9 cellular contexts compared by ENCODE assay signal in the genomic region with DNA sequence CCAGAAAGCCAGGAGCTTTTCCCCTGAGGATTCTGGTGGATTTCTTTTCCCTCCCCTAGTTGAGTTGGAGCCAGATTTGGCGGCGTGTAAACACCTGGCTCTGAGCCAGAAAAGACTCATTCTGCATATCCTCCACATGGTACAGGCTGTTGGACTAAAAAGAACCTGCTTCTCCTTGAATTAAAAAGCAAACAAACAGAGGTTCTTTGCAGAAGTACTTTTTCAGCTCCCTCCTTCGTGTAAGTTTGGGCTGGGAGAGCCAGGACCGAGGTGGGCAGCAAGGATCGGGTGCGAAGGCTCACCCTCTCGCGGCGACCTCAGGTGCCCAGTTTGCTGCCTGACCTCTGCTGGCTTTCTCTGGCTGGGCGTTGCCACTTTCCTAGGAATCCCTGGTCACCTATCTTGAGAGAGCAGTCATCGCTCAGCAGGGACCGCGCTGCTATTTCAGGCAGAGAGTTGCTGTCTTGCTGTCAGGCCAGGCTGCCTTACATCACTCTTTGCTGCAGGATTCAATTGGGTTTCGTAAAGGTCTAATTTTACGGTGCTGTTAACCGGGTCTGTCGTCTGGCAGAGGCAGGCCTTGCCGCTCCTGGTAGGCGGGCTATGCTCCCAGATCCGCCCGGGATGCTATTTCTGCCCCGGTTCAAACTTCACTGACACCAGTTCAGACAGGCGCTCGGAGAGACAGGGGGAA. TPM values are rescaled to one million over a fixed set of nuclear protein-coding genes. Genes with fewer than 3 reads are reported as not detected.
A peak's percentile ranks its signal among the peaks of the same experiment; 100 is the strongest.
DNase-seq lines count a peak whose midpoint lies in the region; ATAC-seq, FAIRE-seq and TF ChIP-seq lines count a peak whose summit lies in the region.
"Had no signal": no experiment of that assay in that cellular context is flagged by ENCODE, and none has a peak within 500 bp of the region (broad histone marks: within the 10 kb centered on the region; RNA-seq: fewer than 3 reads in every experiment).

No MANE protein-coding gene starts in this region.

- H3K4me1 Mint-ChIP-seq in osteocyte (ENCODE audit: unreplicated experiment) = peaks cover 80% of the 10 kb centered on the region

- H3K27me3 ChIP-seq in Panc1 (ENCODE audit: control insufficient read depth, insufficient read depth, low read length) = peaks cover 2% of the 10 kb centered on the region; the same call in 1 of the 2 replicates

- in situ Hi-C loops in Panc1 (cut with HindIII; ENCODE audit: low pct_unique_long_range_greater_than_20kb, low sequenced_read_pairs) = no loop called here

- BruUV-seq in Panc1 (replicated peaks; lab: Mats Ljungman, UMichigan) = no TSS peak

- H3K27me3 Mint-ChIP-seq in osteocyte (ENCODE audit: unreplicated experiment) = no peaks in the 10 kb centered on the region

- no peak for FAIRE-seq in frontal cortex (lab: Jason Lieb, UNC)

- CTCF ChIA-PET in Panc1 (lab: Charles Lee) = no interaction called here

- H3K4me1 ChIP-seq in Panc1 (ENCODE audit: control insufficient read depth, insufficient read depth, low read length) = peaks cover 3% of the 10 kb centered on the region; the same call in 1 of the 2 replicates

- no peak for TF ChIP-seq CTCF in Panc1 (IDR thresholded peaks at IDR 0.05)
- TF ChIP-seq CTCF in osteocyte (IDR thresholded peaks at IDR 0.05) = no peak

- H3K27ac Mint-ChIP-seq in osteocyte (ENCODE audit: unreplicated experiment) = peak overlapping the region; percentile 96

- H3K36me3 Mint-ChIP-seq in osteocyte (ENCODE audit: unreplicated experiment) = peaks cover 37% of the 10 kb centered on the region

- no peaks in the 10 kb centered on the region for H3K9me3 ChIP-seq in Panc1 (ENCODE audit: control insufficient read depth, insufficient read depth, low read depth, low read length)

- peak; percentile 45 for DNase-seq in HT-29 (ENCODE audit: low spot score)
- DNase-seq in Panc1 (ENCODE audit: low read depth, low spot score) = no peak
- DNase-seq in fibroblast of the conjunctiva (ENCODE audit: low read depth) = peak; percentile 75
- no peak for DNase-seq in osteocyte (ENCODE audit: extremely low spot score, unreplicated experiment)
- no peak for DNase-seq in frontal cortex (ENCODE audit: low spot score in 2 of 2)
- no peak for DNase-seq in germinal center (ENCODE audit: low spot score)

- ATAC-seq in Panc1 = 0 out of 2 replicates have a peak, but pooled peaks have one; percentile 44
- no peak for ATAC-seq in HG02571 (IDR thresholded peaks at IDR 0.05; ENCODE audit: unreplicated experiment)
- ATAC-seq in HG02678 (IDR thresholded peaks at IDR 0.05; ENCODE audit: unreplicated experiment) = no peak

- intact Hi-C loops in Panc1 (cut with micrococcal nuclease; ENCODE audit: unreplicated experiment) = loop anchor here (10.0 kb wide), 3 partner anchors 272 to 562 kb away; no protein-coding TSS in a partner anchor

- POLR2A ChIA-PET in Panc1 (lab: Charles Lee) = no interaction called here

- H3K4me3 ChIP-seq in Panc1 (ENCODE audit: low read depth in 2 of 2, low read length in 2 of 2) = peak overlapping the region in 1 of 2 experiments; percentile 11; a peak in 1 of 4 replicates

- no peaks in the 10 kb centered on the region for H3K9me3 Mint-ChIP-seq in osteocyte (ENCODE audit: unreplicated experiment)

- H3K36me3 ChIP-seq in Panc1 (ENCODE audit: control insufficient read depth, insufficient read depth, low read length) = no peaks in the 10 kb centered on the region

- no peak overlapping the region for H3K27ac ChIP-seq in Panc1 (ENCODE audit: low read length)
- H3K27ac ChIP-seq: KMS-11 had no signal

- H3K4me3 Mint-ChIP-seq in osteocyte (ENCODE audit: unreplicated experiment) = peak overlapping the region; percentile 87

RNA-seq across cellular contexts. Expression of a gene that starts 3.2 kb away (rescaled TPM):
- total RNA-seq in HT-29 (2014; rRNA removed; shearing (Covaris generic)) = not detected in 2 replicates
- total RNA-seq in Panc1 (2021; ENCODE audit: unreplicated experiment) (1.2 TPM), osteocyte (214 and 229 TPM in 2 replicates), frontal cortex (under 0.01 TPM)
- 0.47 TPM for polyA plus RNA-seq in Panc1 (2012; ENCODE audit: insufficient read length)

Comparison
In these comparisons a context has a peak if more than half of its experiments do, and no peak if none do; other contexts are left out.
1. DNase-seq: peak in HT-29 (single experiment) and fibroblast of the conjunctiva (single experiment); none in Panc1 (single experiment), osteocyte (single experiment), frontal cortex (0 of 2) and germinal center (single experiment).
2. RNA of a gene that starts 3.2 kb away (total RNA-seq): 214 to 229 TPM in osteocyte; 1.2 TPM in Panc1 (single experiment), not detected in HT-29 and under 0.01 TPM in frontal cortex (single experiment); every median in the first group is over 10 times any median in the second.